Comparison of ENCODE assay signal across 30 cellular contexts in the genomic region with DNA sequence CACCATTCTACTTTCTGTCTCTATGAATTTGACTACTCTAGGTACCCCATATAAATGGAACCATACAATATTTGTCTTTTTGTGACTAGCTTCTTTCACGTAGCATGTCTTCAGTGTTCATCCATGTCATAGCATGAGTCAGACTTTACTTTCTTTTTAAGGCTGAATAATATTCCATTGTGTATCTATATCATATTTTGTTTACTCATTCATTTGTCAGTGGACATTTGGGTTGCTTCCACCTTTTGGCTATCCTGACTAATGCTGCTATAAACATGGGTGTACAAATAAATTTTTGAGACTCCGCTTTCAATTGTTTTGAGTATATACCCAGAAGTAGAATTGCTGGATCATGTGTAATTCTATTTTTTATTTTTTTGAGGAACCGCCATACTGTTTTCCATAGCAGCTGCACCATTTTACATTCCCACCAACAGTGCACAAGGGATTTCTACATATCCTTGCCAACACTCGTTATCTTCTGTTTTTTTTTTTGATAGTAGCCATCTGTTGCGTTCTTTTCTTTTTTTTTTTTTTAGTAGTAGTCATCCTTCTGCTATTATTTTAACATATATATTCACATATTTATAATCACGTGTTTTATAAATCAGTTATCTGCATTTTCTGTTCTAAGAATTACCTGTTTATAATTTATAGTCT.
DNase-seq lines count a peak whose midpoint lies in the region; FAIRE-seq and TF ChIP-seq lines count a peak whose summit lies in the region.
"Had no signal": no experiment of that assay in that cellular context is flagged by ENCODE, and none has a peak within 500 bp of the region (broad histone marks: within the 10 kb centered on the region; RNA-seq: fewer than 3 reads in every experiment).

No MANE protein-coding gene starts in this region.

- H3K9ac ChIP-seq in astrocyte (ENCODE audit: low read length), result no peak overlapping the region

- CTCF ChIA-PET in HEK293 (lab: Yijun Ruan, JAX), result interaction anchor here (0.6 kb wide), 1 partner anchor 161 kb away, joined by 3 read pairs; no protein-coding TSS in a partner anchor
- CTCF ChIA-PET in activated CD4-positive, alpha-beta memory T cell treated with anti-CD3 and anti-CD28 coated beads for 36 hours (lab: Charles Lee), result no interaction called here

- intact Hi-C loops in activated CD4-positive, alpha-beta memory T cell treated with anti-CD3 and anti-CD28 coated beads for 36 hours (cut with micrococcal nuclease), result no loop called here

- FAIRE-seq in A204.1 (lab: Jason Lieb, UNC) (peak; percentile 54), astrocyte (lab: Jason Lieb, UNC) (peak; percentile 74)

- H3K36me3 ChIP-seq in HEK293 (ENCODE audit: control insufficient read depth in 2 of 2, insufficient read depth in 1 of 2, low read length in 2 of 2), result no peaks in the 10 kb centered on the region
- no peaks in the 10 kb centered on the region for H3K36me3 ChIP-seq in astrocyte (ENCODE audit: insufficient read depth, low read length)
- H3K36me3 ChIP-seq in right atrium auricular region, result no peaks in the 10 kb centered on the region
- H3K36me3 ChIP-seq: BE2C, MG63, SJSA1 had no signal

- H3K4me1 Mint-ChIP-seq in astrocyte (ENCODE audit: low read depth, unreplicated experiment), result peaks cover 3% of the 10 kb centered on the region
- H3K4me1 Mint-ChIP-seq in activated CD4-positive, alpha-beta memory T cell treated with anti-CD3 and anti-CD28 coated beads for 36 hours (ENCODE audit: low read depth), result no peaks in the 10 kb centered on the region
- H3K4me1 Mint-ChIP-seq: CD14-positive monocyte; CD8-positive, alpha-beta memory T cell had no signal

- POLR2A ChIA-PET in HEK293 (lab: Yijun Ruan, JAX), result no interaction called here
- POLR2A ChIA-PET in activated CD4-positive, alpha-beta memory T cell treated with anti-CD3 and anti-CD28 coated beads for 36 hours (lab: Charles Lee), result no interaction called here

- TF ChIP-seq CTCF in HEK293 (tag by site-specific recombination; IDR thresholded peaks at IDR 0.05) (no peak), astrocyte (IDR thresholded peaks at IDR 0.05; ENCODE audit: insufficient read depth, low read depth, low read length) (no peak), fibroblast of villous mesenchyme (IDR thresholded peaks at IDR 0.05; ENCODE audit: insufficient read depth, low read depth, low read length) (no peak), GM10266 (IDR thresholded peaks at IDR 0.05; ENCODE audit: control insufficient read depth, insufficient read depth, low read depth, missing control alignments) (no peak), right atrium auricular region (IDR thresholded peaks at IDR 0.05) (no peak)

- no peak overlapping the region for H3K4me3 Mint-ChIP-seq in astrocyte (ENCODE audit: unreplicated experiment)
- H3K4me3 Mint-ChIP-seq in activated CD4-positive, alpha-beta memory T cell treated with anti-CD3 and anti-CD28 coated beads for 36 hours, result no peak overlapping the region
- H3K4me3 Mint-ChIP-seq: CD14-positive monocyte; CD8-positive, alpha-beta memory T cell; GM23338; H9; HFFc6 had no signal

- no peak overlapping the region for H3K27ac ChIP-seq in HEK293 (ENCODE audit: extremely low read depth, low read depth, low read length)
- H3K27ac ChIP-seq in astrocyte (ENCODE audit: low read depth, low read length), result no peak overlapping the region
- H3K27ac ChIP-seq in right atrium auricular region, result no peak overlapping the region
- H3K27ac ChIP-seq: 22Rv1, SJSA1 had no signal

- H2AFZ ChIP-seq in astrocyte (ENCODE audit: low read depth, low read length), result no peak overlapping the region
- H2AFZ ChIP-seq: GM23338 had no signal

- H3K9me3 Mint-ChIP-seq in astrocyte (ENCODE audit: unreplicated experiment), result no peaks in the 10 kb centered on the region
- H3K9me3 Mint-ChIP-seq in activated CD4-positive, alpha-beta memory T cell treated with anti-CD3 and anti-CD28 coated beads for 36 hours, result no peaks in the 10 kb centered on the region

- DNase-seq in astrocyte (ENCODE audit: low read depth), result no peak
- peak; percentile 17 for DNase-seq in fibroblast of villous mesenchyme (ENCODE audit: low read depth)
- DNase-seq in GM10266 (ENCODE audit: extremely low spot score), result no peak
- DNase-seq in activated CD4-positive, alpha-beta memory T cell treated with anti-CD3 and anti-CD28 coated beads for 36 hours, result no peak
- DNase-seq in right atrium auricular region (ENCODE audit: low spot score), result no peak
- no peak for DNase-seq in activated CD4-positive, alpha-beta T cell treated with anti-CD3 and anti-CD28 coated beads, Interleukin-2, amount 50 U/mL, for 1 hour
- DNase-seq: ACHN; BE2C; CD8-positive, alpha-beta memory T cell; DMS153; DND-41; H9; HFFc6; KG1; MG63; NCI-H1105 treated with DMSO at 0.1 percent for 48 hours; NCI-H146; NCI-H1930; NCI-H2107; NCI-H345; NCI-H774; NK-92 treated with Interleukin-12 subunit alpha and Interleukin-12 subunit beta, amount 100 ng/mL, for 24 hours; Right ventricle myocardium superior; RPMI8226 had no signal

- no peaks in the 10 kb centered on the region for H3K27me3 ChIP-seq in astrocyte (ENCODE audit: insufficient read depth, low read length)
- no peaks in the 10 kb centered on the region for H3K27me3 ChIP-seq in right atrium auricular region
- H3K27me3 ChIP-seq: BE2C, MG63, SJSA1 had no signal

- no peaks in the 10 kb centered on the region for H3K79me2 ChIP-seq in astrocyte (ENCODE audit: insufficient read depth, low read length)

- no peak overlapping the region for H3K27ac Mint-ChIP-seq in astrocyte (ENCODE audit: unreplicated experiment)
- no peak overlapping the region for H3K27ac Mint-ChIP-seq in activated CD4-positive, alpha-beta memory T cell treated with anti-CD3 and anti-CD28 coated beads for 36 hours
- H3K27ac Mint-ChIP-seq: CD14-positive monocyte, GM23338, H9, HFFc6 had no signal

- H3K4me3 ChIP-seq in HEK293 (ENCODE audit: low read depth, low read length) (no peak overlapping the region), astrocyte (ENCODE audit: insufficient read depth, low read depth, low read length) (no peak overlapping the region), fibroblast of villous mesenchyme (ENCODE audit: low read depth, low read length) (no peak overlapping the region), right atrium auricular region (no peak overlapping the region)
- H3K4me3 ChIP-seq: GM23338, MG63, SJSA1 had no signal

- H3K36me3 Mint-ChIP-seq in astrocyte (ENCODE audit: low read depth, unreplicated experiment), result no peaks in the 10 kb centered on the region
- H3K36me3 Mint-ChIP-seq in activated CD4-positive, alpha-beta memory T cell treated with anti-CD3 and anti-CD28 coated beads for 36 hours, result no peaks in the 10 kb centered on the region
- H3K36me3 Mint-ChIP-seq: CD14-positive monocyte had no signal

- no peaks in the 10 kb centered on the region for H3K27me3 Mint-ChIP-seq in astrocyte (ENCODE audit: low read depth, unreplicated experiment)
- H3K27me3 Mint-ChIP-seq in activated CD4-positive, alpha-beta memory T cell treated with anti-CD3 and anti-CD28 coated beads for 36 hours, result no peaks in the 10 kb centered on the region

- peaks cover 2% of the 10 kb centered on the region for H3K9me3 ChIP-seq in HEK293 (ENCODE audit: control insufficient read depth, insufficient read depth, low read depth, low read length)
- H3K9me3 ChIP-seq in astrocyte (ENCODE audit: insufficient read depth, low read depth, low read length), result no peaks in the 10 kb centered on the region
- H3K9me3 ChIP-seq in right atrium auricular region, result peaks cover 0 to 8% of the 10 kb centered on the region in 2 donors
- H3K9me3 ChIP-seq: BE2C, MG63, SJSA1 had no signal

- H3K4me2 ChIP-seq in astrocyte (ENCODE audit: low read length), result no peak overlapping the region
- H3K4me2 ChIP-seq: GM23338 had no signal

- H3K4me1 ChIP-seq in HEK293 (ENCODE audit: control insufficient read depth, insufficient read depth, low read length), result peaks cover 7% of the 10 kb centered on the region; the same call in 1 of the 2 replicates
- H3K4me1 ChIP-seq in astrocyte (ENCODE audit: insufficient read depth, low read length), result no peaks in the 10 kb centered on the region
- no peaks in the 10 kb centered on the region for H3K4me1 ChIP-seq in right atrium auricular region
- H3K4me1 ChIP-seq: BE2C, SJSA1 had no signal

- no peaks in the 10 kb centered on the region for H4K20me1 ChIP-seq in astrocyte (ENCODE audit: insufficient read depth, low read length)

TF ChIP-seq in HEK293, 187 proteins besides CTCF, POLR2A, EP300 and RAD21 (continues in another document):
- TF ChIP-seq ZNF791 (tag by site-specific recombination; IDR thresholded peaks at IDR 0.05), result no peak
- no peak for TF ChIP-seq BCL11A (tag by site-specific recombination; IDR thresholded peaks at IDR 0.05; ENCODE audit: low read depth)
- TF ChIP-seq ZNF146 (tag by site-specific recombination; IDR thresholded peaks at IDR 0.05), result 0 out of 2 replicates have a peak, but pooled peaks have one; percentile 4
- no peak for TF ChIP-seq ZNF658 (tag by site-specific recombination; IDR thresholded peaks at IDR 0.05)
- no peak for TF ChIP-seq GFI1B (tag by site-specific recombination; IDR thresholded peaks at IDR 0.05)
